Comparison of ENCODE assay signal across 1 cellular context in genomic region chr2:237686659-237687136, GRCh38.
A peak's percentile ranks its signal among the peaks of the same experiment; 100 is the strongest.
TF ChIP-seq lines count a peak whose summit lies in the region.

No MANE protein-coding gene starts in this region.

TF ChIP-seq in HepG2, 621 proteins besides CTCF, POLR2A, EP300 and RAD21 (continued from another document and continues in another):
- TF ChIP-seq ZNF503 (CRISPR knock-in tag; IDR thresholded peaks at IDR 0.05) (no peak), STAG1 (CRISPR knock-in tag; IDR thresholded peaks at IDR 0.05) (peak; percentile 67), EZH2 (conservative IDR thresholded peaks at IDR 0.05; ENCODE audit: low read depth, low read length) (no peak), ZNF264 (CRISPR knock-in tag; IDR thresholded peaks at IDR 0.05) (no peak), GMEB1 (CRISPR knock-in tag; IDR thresholded peaks at IDR 0.05; ENCODE audit: borderline replicate concordance) (no peak), ZNF839 (CRISPR knock-in tag; IDR thresholded peaks at IDR 0.05; ENCODE audit: borderline replicate concordance) (0 out of 2 replicates have a peak, but pooled peaks have one; percentile 54), TEF (CRISPR knock-in tag; IDR thresholded peaks at IDR 0.05) (no peak), ZNF235 (CRISPR knock-in tag; IDR thresholded peaks at IDR 0.05; ENCODE audit: borderline replicate concordance) (no peak), KDM6A (CRISPR knock-in tag; IDR thresholded peaks at IDR 0.05; ENCODE audit: low read depth) (no peak), ZNF253 (CRISPR knock-in tag; IDR thresholded peaks at IDR 0.05; ENCODE audit: borderline replicate concordance) (no peak), FLYWCH1 (CRISPR knock-in tag; IDR thresholded peaks at IDR 0.05) (no peak), TEAD3 (CRISPR knock-in tag; optimal IDR thresholded peaks at IDR 0.05; ENCODE audit: borderline replicate concordance) (peak; percentile 32), ZNF207 (IDR thresholded peaks at IDR 0.05; ENCODE audit: borderline replicate concordance) (no peak), ZNF780A (CRISPR knock-in tag; IDR thresholded peaks at IDR 0.05) (no peak), ZNF280B (CRISPR knock-in tag; IDR thresholded peaks at IDR 0.05; ENCODE audit: borderline replicate concordance) (peak; percentile 70; the same call in 1 of the 2 replicates), ZBTB21 (CRISPR knock-in tag; IDR thresholded peaks at IDR 0.05) (no peak), SMC3 (IDR thresholded peaks at IDR 0.05; ENCODE audit: low read length) (peak; percentile 18; the same call in 1 of the 2 replicates), ZNF816 (CRISPR knock-in tag; IDR thresholded peaks at IDR 0.05; ENCODE audit: borderline replicate concordance) (no peak), ZNF687 (CRISPR knock-in tag; IDR thresholded peaks at IDR 0.05) (peak; percentile 57), LBX2 (CRISPR knock-in tag; IDR thresholded peaks at IDR 0.05; ENCODE audit: borderline replicate concordance) (0 out of 2 replicates have a peak, but pooled peaks have one; percentile 53), DZIP1 (CRISPR knock-in tag; IDR thresholded peaks at IDR 0.05) (0 out of 2 replicates have a peak, but pooled peaks have one; percentile 75), MTA3 (CRISPR knock-in tag; IDR thresholded peaks at IDR 0.05) (no peak), ZNF792 (CRISPR knock-in tag; IDR thresholded peaks at IDR 0.05) (no peak), KLF11 (CRISPR knock-in tag; IDR thresholded peaks at IDR 0.05) (no peak), ZBTB46 (CRISPR knock-in tag; IDR thresholded peaks at IDR 0.05; ENCODE audit: borderline replicate concordance) (no peak), ZC3H13 (CRISPR knock-in tag; IDR thresholded peaks at IDR 0.05) (no peak), ERF (CRISPR knock-in tag; IDR thresholded peaks at IDR 0.05) (no peak), ZFP91 (CRISPR knock-in tag; IDR thresholded peaks at IDR 0.05; ENCODE audit: borderline replicate concordance) (no peak), RXRA (CRISPR knock-in tag; IDR thresholded peaks at IDR 0.05) (no peak), POGZ (CRISPR knock-in tag; IDR thresholded peaks at IDR 0.05) (no peak), ZNF598 (CRISPR knock-in tag; IDR thresholded peaks at IDR 0.05; ENCODE audit: borderline replicate concordance) (peak; percentile 65; the same call in 1 of the 2 replicates), ZNF614 (CRISPR knock-in tag; IDR thresholded peaks at IDR 0.05; ENCODE audit: borderline replicate concordance) (no peak), ARID4A (CRISPR knock-in tag; IDR thresholded peaks at IDR 0.05; ENCODE audit: borderline replicate concordance) (no peak), MTF1 (CRISPR knock-in tag; IDR thresholded peaks at IDR 0.05) (no peak), HNF4G (IDR thresholded peaks at IDR 0.05; ENCODE audit: borderline replicate concordance, low read depth, low read length) (no peak), HNF4G (CRISPR knock-in tag; IDR thresholded peaks at IDR 0.05; ENCODE audit: borderline replicate concordance, low read depth) (no peak), GTF2F1 (IDR thresholded peaks at IDR 0.05; ENCODE audit: low read length) (no peak), ZNF33B (CRISPR knock-in tag; IDR thresholded peaks at IDR 0.05) (no peak), ZNF709 (CRISPR knock-in tag; IDR thresholded peaks at IDR 0.05) (no peak), MTA1 (CRISPR knock-in tag; IDR thresholded peaks at IDR 0.05; ENCODE audit: borderline replicate concordance) (peak; percentile 57; the same call in 1 of the 2 replicates), TBP (CRISPR knock-in tag; IDR thresholded peaks at IDR 0.05) (no peak)
